In genomic region chr11:57121996-57122395, GRCh38 we compare ENCODE assay signal across 16 cellular contexts. TPM values are rescaled to one million over a fixed set of nuclear protein-coding genes. Genes with fewer than 3 reads are reported as not detected.
DNase-seq lines count a peak whose midpoint lies in the region; ATAC-seq, FAIRE-seq and TF ChIP-seq lines count a peak whose summit lies in the region.
"Had no signal": no experiment of that assay in that cellular context is flagged by ENCODE, and none has a peak within 500 bp of the region (broad histone marks: within the 10 kb centered on the region; RNA-seq: fewer than 3 reads in every experiment).

No MANE protein-coding gene starts in this region.

- H2BK5ac ChIP-seq in mesendoderm (ENCODE audit: low read length), result no peak overlapping the region
- H2BK5ac ChIP-seq in trophoblast cell (ENCODE audit: low read depth, low read length, poor library complexity), result peak overlapping the region; percentile 64

- no peak for TF ChIP-seq POLR2A in A549 (IDR thresholded peaks at IDR 0.05; ENCODE audit: low read length)

- H2AK5ac ChIP-seq in mesendoderm (ENCODE audit: low read length), result no peak overlapping the region
- H2AK5ac ChIP-seq in trophoblast cell (ENCODE audit: low read length), result no peak overlapping the region

- H4K5ac ChIP-seq in mesendoderm (ENCODE audit: low read length), result no peak overlapping the region

- no peak for TF ChIP-seq CTCF in A549 (IDR thresholded peaks at IDR 0.05)

- H3K56ac ChIP-seq in mesendoderm (ENCODE audit: low read length), result no peak overlapping the region

- no peak for ATAC-seq in A549

- H4K8ac ChIP-seq in mesendoderm (ENCODE audit: low read depth, low read length), result no peak overlapping the region
- no peak overlapping the region for H4K8ac ChIP-seq in trophoblast cell (ENCODE audit: low read depth, low read length)

- no peak overlapping the region for H3K14ac ChIP-seq in trophoblast cell (ENCODE audit: low read length)

- TF ChIP-seq RAD21 in A549 (conservative IDR thresholded peaks at IDR 0.05 in 1 of 2, IDR thresholded peaks at IDR 0.05 in 1 of 2), result no peak

- no peak overlapping the region for H2BK15ac ChIP-seq in mesendoderm (replicated peaks; ENCODE audit: low read depth)

- H3K4ac ChIP-seq in mesendoderm (ENCODE audit: low read depth, low read length) (no peak overlapping the region), trophoblast cell (ENCODE audit: low read depth, low read length) (no peak overlapping the region)

- H3K27ac ChIP-seq in A549, result peak overlapping the region; percentile 6 to 23; a peak in 1 of 6 replicates
- H3K27ac ChIP-seq in mesendoderm (ENCODE audit: low read depth, low read length), result no peak overlapping the region
- peak overlapping the region; percentile 66 for H3K27ac ChIP-seq in trophoblast cell (ENCODE audit: low read depth, low read length)
- H3K27ac ChIP-seq: BLaER1 treated with 17β-estradiol and CSF1 and Interleukin-3, amounts not matched to agents 10 nM and 100 nM had no signal

- 84% methylated on average over 1 of the region's 1 CpG for WGBS in A549 (ENCODE audit: missing lambda C conversion rate)
- WGBS in mesendoderm (ENCODE audit: extremely low coverage, insufficient coverage, low lambda C conversion rate), result no CpG with 5 or more reads among the region's 1 CpG
- no CpG with 5 or more reads among the region's 1 CpG for WGBS in trophoblast cell (ENCODE audit: extremely low coverage, insufficient coverage, insufficient read length)

- H3K79me1 ChIP-seq in mesendoderm (ENCODE audit: low read length) (no peaks in the 10 kb centered on the region), trophoblast cell (ENCODE audit: low read length) (peaks cover 7% of the 10 kb centered on the region)

- peak overlapping the region; percentile 46 for H2BK12ac ChIP-seq in trophoblast cell (ENCODE audit: low read length)

- POLR2A ChIA-PET in A549 (lab: Yijun Ruan, JAX), result no interaction called here

- H3K27me3 ChIP-seq in mesendoderm (ENCODE audit: insufficient read depth, low read length, poor library complexity) (no peaks in the 10 kb centered on the region), trophoblast cell (ENCODE audit: insufficient read depth, low read length) (no peaks in the 10 kb centered on the region)

- no peak overlapping the region for H3K9ac ChIP-seq in mesendoderm (ENCODE audit: low read length)
- H3K9ac ChIP-seq in trophoblast cell (ENCODE audit: low read length), result no peak overlapping the region
- H3K9ac ChIP-seq: BLaER1 treated with 17β-estradiol and CSF1 and Interleukin-3, amounts not matched to agents 10 nM and 100 nM had no signal

- FAIRE-seq in A549 (lab: Jason Lieb, UNC), result no peak
- FAIRE-seq in urothelium cell line (lab: Jason Lieb, UNC), result no peak
- FAIRE-seq: GM19239 had no signal

- DNase-seq in A549 (ENCODE audit: low read depth in 1 of 2, low spot score in 1 of 2), result no peak
- DNase-seq in OCI-M1 (lab: John Stamatoyannopoulos, UW), result peak; percentile 18
- DNase-seq in mesendoderm, result no peak
- peak in 1 of 2 donors; percentile 31 for DNase-seq in trophoblast cell
- DNase-seq in stimulated activated naive CD4-positive, alpha-beta T cell treated with Interleukin-2 at 50 U/mL for 16 hours (lab: John Stamatoyannopoulos, UW), result no peak
- no peak for DNase-seq in urothelium cell line (ENCODE audit: low spot score)
- no peak for DNase-seq in activated CD4-positive, alpha-beta T cell treated with anti-CD3 and anti-CD28 coated beads, Interleukin-2, amount 50 U/mL, for 48 hours
- DNase-seq: 8988T; ACHN; CD4-positive, CD25-positive, alpha-beta regulatory T cell; DMS53; GF-D8; GOT3; H9 had no signal

- H3K4me1 ChIP-seq in A549 (peaks cover 6% of the 10 kb centered on the region), mesendoderm (ENCODE audit: control insufficient read depth, low read depth, low read length) (peaks cover 11% of the 10 kb centered on the region), trophoblast cell (ENCODE audit: control insufficient read depth in 1 of 2, insufficient read depth in 2 of 2, low read length in 2 of 2) (peaks cover 10 to 21% of the 10 kb centered on the region in 2 experiments)

- no peak for TF ChIP-seq EP300 in A549 (IDR thresholded peaks at IDR 0.05)

- peak overlapping the region; percentile 14 for H3K18ac ChIP-seq in mesendoderm (ENCODE audit: low read length)
- no peak overlapping the region for H3K18ac ChIP-seq in trophoblast cell (ENCODE audit: low read length)

- no peak overlapping the region for H4K12ac ChIP-seq in trophoblast cell (ENCODE audit: low read depth, low read length)

- H3K9me3 ChIP-seq in A549 (no peaks in the 10 kb centered on the region), trophoblast cell (ENCODE audit: insufficient read depth, low read depth, low read length) (no peaks in the 10 kb centered on the region)

- H3K36me3 ChIP-seq in mesendoderm (ENCODE audit: control insufficient read depth, insufficient read depth, low read length) (no peaks in the 10 kb centered on the region), trophoblast cell (ENCODE audit: control insufficient read depth in 1 of 2, insufficient read depth in 2 of 2, low read length in 2 of 2) (no peaks in the 10 kb centered on the region)
- H3K36me3 ChIP-seq: BLaER1 treated with 17β-estradiol and CSF1 and Interleukin-3, amounts not matched to agents 10 nM and 100 nM had no signal

- CTCF ChIA-PET in A549 (lab: Yijun Ruan, JAX), result interaction anchor here (2.5 kb wide), 1 partner anchor 127 kb away, joined by 16 read pairs; no protein-coding TSS in a partner anchor

- no peaks in the 10 kb centered on the region for H3K79me2 ChIP-seq in mesendoderm (ENCODE audit: control insufficient read depth, insufficient read depth, low read length)
- H3K79me2 ChIP-seq in trophoblast cell (ENCODE audit: control insufficient read depth, insufficient read depth, low read length, poor library complexity), result no peaks in the 10 kb centered on the region

- H4K91ac ChIP-seq in trophoblast cell (ENCODE audit: low read depth, low read length), result peak overlapping the region; percentile 59

- no peak overlapping the region for H2AFZ ChIP-seq in trophoblast cell (ENCODE audit: insufficient read depth, low read length, poor library complexity)

- H3K4me2 ChIP-seq in A549 (no peak overlapping the region), mesendoderm (ENCODE audit: low read length) (no peak overlapping the region), trophoblast cell (ENCODE audit: low read length) (no peak overlapping the region)
- H3K4me2 ChIP-seq: BLaER1 treated with 17β-estradiol and CSF1 and Interleukin-3, amounts not matched to agents 10 nM and 100 nM had no signal

- H3K23ac ChIP-seq in mesendoderm (ENCODE audit: low read length) (no peak overlapping the region), trophoblast cell (ENCODE audit: low read length) (no peak overlapping the region)

- H3K4me3 ChIP-seq in A549 (no peak overlapping the region), mesendoderm (ENCODE audit: low read length) (no peak overlapping the region), trophoblast cell (ENCODE audit: low read depth, low read length) (no peak overlapping the region)
- H3K4me3 ChIP-seq: BLaER1 treated with 17β-estradiol and CSF1 and Interleukin-3, amounts not matched to agents 10 nM and 100 nM had no signal

- H2BK120ac ChIP-seq in mesendoderm (ENCODE audit: low read depth, low read length) (no peak overlapping the region), trophoblast cell (ENCODE audit: insufficient read depth, low read length, poor library complexity) (peak overlapping the region; percentile 41)

TF ChIP-seq in A549, 52 proteins besides CTCF, POLR2A, EP300 and RAD21 (continues in another document):
- TF ChIP-seq FOXS1 (CRISPR knock-in tag; IDR thresholded peaks at IDR 0.05), result no peak
- TF ChIP-seq MYC (IDR thresholded peaks at IDR 0.05; ENCODE audit: borderline replicate concordance, low read length), result no peak
- TF ChIP-seq CHD4 (IDR thresholded peaks at IDR 0.05; ENCODE audit: borderline replicate concordance), result no peak
- no peak for TF ChIP-seq TFCP2L1 (CRISPR knock-in tag; IDR thresholded peaks at IDR 0.05)
- no peak for TF ChIP-seq SMC3 (IDR thresholded peaks at IDR 0.05)
- no peak for TF ChIP-seq E2F6 (IDR thresholded peaks at IDR 0.05; ENCODE audit: borderline replicate concordance, low read depth)
- TF ChIP-seq, protein P1, sequence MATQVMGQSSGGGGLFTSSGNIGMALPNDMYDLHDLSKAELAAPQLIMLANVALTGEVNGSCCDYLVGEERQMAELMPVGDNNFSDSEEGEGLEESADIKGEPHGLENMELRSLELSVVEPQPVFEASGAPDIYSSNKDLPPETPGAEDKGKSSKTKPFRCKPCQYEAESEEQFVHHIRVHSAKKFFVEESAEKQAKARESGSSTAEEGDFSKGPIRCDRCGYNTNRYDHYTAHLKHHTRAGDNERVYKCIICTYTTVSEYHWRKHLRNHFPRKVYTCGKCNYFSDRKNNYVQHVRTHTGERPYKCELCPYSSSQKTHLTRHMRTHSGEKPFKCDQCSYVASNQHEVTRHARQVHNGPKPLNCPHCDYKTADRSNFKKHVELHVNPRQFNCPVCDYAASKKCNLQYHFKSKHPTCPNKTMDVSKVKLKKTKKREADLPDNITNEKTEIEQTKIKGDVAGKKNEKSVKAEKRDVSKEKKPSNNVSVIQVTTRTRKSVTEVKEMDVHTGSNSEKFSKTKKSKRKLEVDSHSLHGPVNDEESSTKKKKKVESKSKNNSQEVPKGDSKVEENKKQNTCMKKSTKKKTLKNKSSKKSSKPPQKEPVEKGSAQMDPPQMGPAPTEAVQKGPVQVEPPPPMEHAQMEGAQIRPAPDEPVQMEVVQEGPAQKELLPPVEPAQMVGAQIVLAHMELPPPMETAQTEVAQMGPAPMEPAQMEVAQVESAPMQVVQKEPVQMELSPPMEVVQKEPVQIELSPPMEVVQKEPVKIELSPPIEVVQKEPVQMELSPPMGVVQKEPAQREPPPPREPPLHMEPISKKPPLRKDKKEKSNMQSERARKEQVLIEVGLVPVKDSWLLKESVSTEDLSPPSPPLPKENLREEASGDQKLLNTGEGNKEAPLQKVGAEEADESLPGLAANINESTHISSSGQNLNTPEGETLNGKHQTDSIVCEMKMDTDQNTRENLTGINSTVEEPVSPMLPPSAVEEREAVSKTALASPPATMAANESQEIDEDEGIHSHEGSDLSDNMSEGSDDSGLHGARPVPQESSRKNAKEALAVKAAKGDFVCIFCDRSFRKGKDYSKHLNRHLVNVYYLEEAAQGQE (IDR thresholded peaks at IDR 0.05), result no peak

RNA-seq across cellular contexts. Expression of gene LRRC55, which starts 59.8 kb away (rescaled TPM):
- polyA plus RNA-seq in A549 (2011; rRNA removed), result 0.04 TPM in 1 of 2 replicates, not detected in the other
- polyA plus RNA-seq in A549 (2012; cell fraction: cytosol; rRNA removed), result under 0.01 TPM in 1 of 2 replicates, not detected in the other
- 0.01 TPM in 2 replicates for polyA plus RNA-seq in A549 (2012; cell fraction: nucleus; rRNA removed)
- polyA plus RNA-seq in A549 (2017; fragmentation: RNase III; extraction: RNeasy Plus Mini Kit Qiagen cat#74134 plus additional on column Dnase treatment), result 0.01 TPM in 1 of 3 replicates, not detected in the others
- not detected in 2 replicates for polyA minus RNA-seq in A549 (2011; rRNA and poly(A)+ RNA removed)
- polyA plus RNA-seq in mesendoderm (2013, experiment 1 of 2), result 0.38 TPM
- polyA plus RNA-seq in mesendoderm (2013, experiment 2 of 2), result 0.25 TPM
- under 0.01 and 0.01 TPM in 2 replicates for polyA plus RNA-seq in trophoblast cell (2013)
- polyA plus RNA-seq: CD4-positive, CD25-positive, alpha-beta regulatory T cell had no signal
